Comparison of ENCODE assay signal across 12 cellular contexts in genomic region chr18:25310045-25310444, GRCh38. TPM values are rescaled to one million over a fixed set of nuclear protein-coding genes. Genes with fewer than 3 reads are reported as not detected.
DNase-seq lines count a peak whose midpoint lies in the region; ATAC-seq and TF ChIP-seq lines count a peak whose summit lies in the region.
"Had no signal": no experiment of that assay in that cellular context is flagged by ENCODE, and none has a peak within 500 bp of the region (broad histone marks: within the 10 kb centered on the region; RNA-seq: fewer than 3 reads in every experiment).

No MANE protein-coding gene starts in this region.

- peaks cover 43% of the 10 kb centered on the region for H3K4me1 ChIP-seq in left ventricle myocardium inferior
- H3K4me1 ChIP-seq: BE2C had no signal

- H3K4me3 ChIP-seq in left ventricle myocardium inferior, result no peak overlapping the region

- no peaks in the 10 kb centered on the region for H3K36me3 ChIP-seq in left ventricle myocardium inferior
- H3K36me3 ChIP-seq: BE2C had no signal

- DNase-seq in left ventricle myocardium inferior, result no peak
- no peak for DNase-seq in left ventricle myocardium superior
- peak; percentile 95 for DNase-seq in OCI-M1 (lab: John Stamatoyannopoulos, UW)
- DNase-seq in erythroblast (lab: John Stamatoyannopoulos, UW), result peak; percentile 88 to 92
- no peak for DNase-seq in amygdala (lab: John Stamatoyannopoulos, UW)
- DNase-seq in NCI-H187 (lab: John Stamatoyannopoulos, UW), result no peak
- DNase-seq in NCI-H226, result no peak
- DNase-seq: activated naive CD8-positive, alpha-beta T cell treated with anti-CD3 and anti-CD28 coated beads, Interleukin-2, amount 10 ng/mL, durations not matched to agents 7 days and 5 days; BE2C; posterior cingulate gyrus had no signal

- no peak for ATAC-seq in left ventricle myocardium superior
- ATAC-seq in HG03045 (IDR thresholded peaks at IDR 0.05; ENCODE audit: unreplicated experiment), result no peak

- TF ChIP-seq CTCF in left ventricle myocardium inferior (IDR thresholded peaks at IDR 0.05; ENCODE audit: borderline replicate concordance), result peak; percentile 39

- no peaks in the 10 kb centered on the region for H3K27me3 ChIP-seq in left ventricle myocardium inferior (ENCODE audit: low read depth)
- H3K27me3 ChIP-seq: BE2C had no signal

- no peak overlapping the region for H3K27ac ChIP-seq in left ventricle myocardium inferior (replicated peaks)

- no peaks in the 10 kb centered on the region for H3K9me3 ChIP-seq in left ventricle myocardium inferior (replicated peaks)
- H3K9me3 ChIP-seq: BE2C had no signal

- intact Hi-C loops in left ventricle myocardium inferior (cut with micrococcal nuclease) (no loop called here), left ventricle myocardium superior (cut with micrococcal nuclease) (no loop called here)

- no peak for TF ChIP-seq POLR2A in erythroblast (IDR thresholded peaks at IDR 0.05; ENCODE audit: low read length)

RNA-seq across cellular contexts. Expression of gene ZNF521, which starts 41.9 kb away (rescaled TPM):
- total RNA-seq in left ventricle myocardium inferior (10.3 TPM), left ventricle myocardium superior (28.8 TPM)
- total RNA-seq: activated naive CD8-positive, alpha-beta T cell treated with anti-CD3 and anti-CD28 coated beads, Interleukin-2, amount 10 ng/mL, durations not matched to agents 7 days and 5 days; NCI-H460 had no signal

Comparison
In these comparisons a context has a peak if more than half of its experiments do, and no peak if none do; other contexts are left out.
1. DNase-seq: peak in OCI-M1 (single experiment) and erythroblast (2 of 2); none in left ventricle myocardium inferior (single experiment), left ventricle myocardium superior (single experiment), amygdala (0 of 56), NCI-H187 (0 of 2) and NCI-H226 (single experiment).